25 cellular contexts compared by ENCODE assay signal in the genomic region with DNA sequence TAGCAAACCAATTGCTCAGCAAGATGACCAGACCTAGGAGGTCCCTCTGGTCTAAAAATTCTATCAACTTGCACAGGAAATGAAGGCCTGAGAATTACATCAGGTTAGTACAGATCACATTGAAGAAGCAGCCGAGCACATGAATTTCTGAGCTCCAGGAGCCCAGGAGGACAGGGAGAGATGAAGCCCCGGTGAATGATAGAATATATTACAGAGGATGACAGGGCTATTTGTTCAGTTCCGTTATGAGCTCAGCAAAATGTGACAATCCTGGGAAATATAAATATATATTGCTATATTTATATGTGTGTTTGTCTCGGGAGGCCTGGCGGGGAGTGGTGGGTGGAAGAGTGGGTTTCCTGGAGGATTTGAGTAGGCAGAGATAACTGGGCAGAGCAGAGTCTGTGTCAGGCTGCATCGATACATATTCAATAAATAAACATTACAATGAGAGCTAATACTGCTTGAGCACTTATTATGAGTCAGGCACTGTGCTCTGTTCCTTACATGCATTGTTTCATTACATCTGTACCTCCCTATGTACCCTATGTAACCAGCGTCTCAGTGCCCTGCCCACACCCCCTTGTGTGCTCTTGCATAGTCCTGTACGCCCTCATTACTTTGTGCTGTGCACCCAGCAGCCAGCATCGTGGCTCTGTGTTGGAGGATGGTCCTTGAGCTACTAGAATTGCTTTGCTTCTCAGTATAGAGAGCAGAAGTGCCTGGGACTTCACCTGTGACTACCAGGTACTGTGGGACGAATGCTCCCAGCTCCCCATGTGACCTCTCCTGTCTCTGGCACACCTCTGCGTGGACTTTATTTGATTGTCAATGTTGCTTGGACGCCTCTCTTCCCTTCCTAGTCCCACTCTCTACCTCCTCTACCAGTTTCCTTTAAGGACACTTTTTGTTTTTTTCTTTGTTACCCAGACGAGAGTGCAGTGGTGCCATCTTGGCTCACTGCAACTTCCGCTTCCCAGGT. TPM values are rescaled to one million over a fixed set of nuclear protein-coding genes. Genes with fewer than 3 reads are reported as not detected.
DNase-seq lines count a peak whose midpoint lies in the region; ATAC-seq, FAIRE-seq and TF ChIP-seq lines count a peak whose summit lies in the region.
"Had no signal": no experiment of that assay in that cellular context is flagged by ENCODE, and none has a peak within 500 bp of the region (broad histone marks: within the 10 kb centered on the region; RNA-seq: fewer than 3 reads in every experiment).

No MANE protein-coding gene starts in this region.

- FAIRE-seq in kidney (lab: Jason Lieb, UNC), result no peak

- peaks cover 19% of the 10 kb centered on the region for H3K27me3 Mint-ChIP-seq in CD4-positive, CD25-positive, alpha-beta regulatory T cell
- no peaks in the 10 kb centered on the region for H3K27me3 Mint-ChIP-seq in T-helper 17 cell
- H3K27me3 Mint-ChIP-seq: activated CD4-positive, alpha-beta memory T cell treated with anti-CD3 and anti-CD28 coated beads, Interleukin-2, amount 10 ng/mL, durations not matched to agents 7 days and 5 days; stimulated activated memory B cell treated with anti-CD40 and anti-IgM and Interleukin-4, amounts not matched to agents 10 μg/mL and 1 μg/mL and 100 μg/mL, for 72 hours had no signal

- H3K4me3 ChIP-seq in CD4-positive, CD25-positive, alpha-beta regulatory T cell (ENCODE audit: low read depth, low read length), result no peak overlapping the region
- H3K4me3 ChIP-seq in kidney (ENCODE audit: low read length in 2 of 2) (no peak overlapping the region), skeletal muscle satellite cell (ENCODE audit: low read length) (no peak overlapping the region), PC-9 (no peak overlapping the region), A673 (ENCODE audit: low read depth, low read length, poor library complexity, severe bottlenecking) (no peak overlapping the region)
- H3K4me3 ChIP-seq: SJCRH30, spleen had no signal

- H3K4me1 ChIP-seq in CD4-positive, CD25-positive, alpha-beta regulatory T cell (ENCODE audit: control insufficient read depth, insufficient read depth, low read length, poor library complexity, severe bottlenecking), result peaks cover 11% of the 10 kb centered on the region
- H3K4me1 ChIP-seq in kidney (ENCODE audit: control insufficient read depth in 1 of 2, insufficient read depth in 1 of 2, low read depth in 1 of 2, low read length in 2 of 2) (peaks cover 20 to 39% of the 10 kb centered on the region in 2 donors), skeletal muscle satellite cell (ENCODE audit: control insufficient read depth, insufficient read depth, low read length) (peaks cover 38% of the 10 kb centered on the region), PC-9 (replicated peaks; ENCODE audit: insufficient read depth) (no peaks in the 10 kb centered on the region), A673 (ENCODE audit: insufficient read depth, low read length, poor library complexity, severe bottlenecking) (no peaks in the 10 kb centered on the region)

- H3K4me2 ChIP-seq in skeletal muscle satellite cell (ENCODE audit: low read length) (no peak overlapping the region), PC-9 (no peak overlapping the region)
- H3K4me2 ChIP-seq: KMS-11 had no signal

- no peak overlapping the region for H3K9ac ChIP-seq in kidney (ENCODE audit: low read length in 2 of 2)
- H3K9ac ChIP-seq in skeletal muscle satellite cell (ENCODE audit: low read depth, low read length), result peak overlapping the region; percentile 35
- H3K9ac ChIP-seq: KMS-11 had no signal

- no peaks in the 10 kb centered on the region for H3F3A ChIP-seq in PC-9 (ENCODE audit: insufficient read depth, low read depth)

- intact Hi-C loops in kidney (cut with DNase I), result no loop called here
- intact Hi-C loops in PC-9 (cut with micrococcal nuclease; ENCODE audit: unreplicated experiment), result no loop called here
- intact Hi-C loops in A673 (cut with micrococcal nuclease; ENCODE audit: unreplicated experiment), result no loop called here

- peaks cover 16 to 36% (median 19%) of the 10 kb centered on the region in 4 donors for H3K4me1 Mint-ChIP-seq in CD4-positive, CD25-positive, alpha-beta regulatory T cell
- peaks cover 31% of the 10 kb centered on the region for H3K4me1 Mint-ChIP-seq in T-helper 17 cell

- CTCF ChIA-PET in PC-9 (lab: Charles Lee) (no interaction called here), A673 (lab: Charles Lee) (no interaction called here)

- no peaks in the 10 kb centered on the region for H3K79me2 ChIP-seq in PC-9 (ENCODE audit: low read depth)

- peak overlapping the region in 2 of 3 donors; percentile 73 to 78 for H3K27ac Mint-ChIP-seq in CD4-positive, CD25-positive, alpha-beta regulatory T cell
- peak overlapping the region; percentile 49 for H3K27ac Mint-ChIP-seq in T-helper 17 cell
- H3K27ac Mint-ChIP-seq: activated CD4-positive, alpha-beta memory T cell treated with anti-CD3 and anti-CD28 coated beads, Interleukin-2, amount 10 ng/mL, durations not matched to agents 7 days and 5 days; stimulated activated memory B cell treated with anti-CD40 and anti-IgM and Interleukin-4, amounts not matched to agents 10 μg/mL and 1 μg/mL and 100 μg/mL, for 72 hours had no signal

- no peak overlapping the region for H3K27ac ChIP-seq in CD4-positive, CD25-positive, alpha-beta regulatory T cell (ENCODE audit: insufficient read depth, low read length, poor library complexity, severe bottlenecking)
- H3K27ac ChIP-seq in kidney (ENCODE audit: low read depth in 2 of 2, low read length in 2 of 2), result peak overlapping the region; percentile 51 to 57
- H3K27ac ChIP-seq in PC-9, result no peak overlapping the region
- H3K27ac ChIP-seq in A673 (ENCODE audit: low read depth, low read length, poor library complexity, severe bottlenecking), result no peak overlapping the region
- H3K27ac ChIP-seq: KMS-11, neutrophil, SJCRH30 had no signal

- no peak overlapping the region for H2AFZ ChIP-seq in PC-9

- H3K9me3 Mint-ChIP-seq in CD4-positive, CD25-positive, alpha-beta regulatory T cell, result no peaks in the 10 kb centered on the region
- H3K9me3 Mint-ChIP-seq: activated CD4-positive, alpha-beta memory T cell treated with anti-CD3 and anti-CD28 coated beads, Interleukin-2, amount 10 ng/mL, durations not matched to agents 7 days and 5 days; stimulated activated memory B cell treated with anti-CD40 and anti-IgM and Interleukin-4, amounts not matched to agents 10 μg/mL and 1 μg/mL and 100 μg/mL, for 72 hours had no signal

- DNase-seq in CD4-positive, CD25-positive, alpha-beta regulatory T cell, result no peak
- DNase-seq in T-helper 17 cell, result no peak
- DNase-seq in kidney, result no peak
- no peak for DNase-seq in PC-9
- DNase-seq in A673 (ENCODE audit: low spot score), result no peak
- DNase-seq: activated CD4-positive, alpha-beta memory T cell treated with anti-CD3 and anti-CD28 coated beads, Interleukin-2, amount 10 ng/mL, durations not matched to agents 7 days and 5 days; activated CD4-positive, CD25-positive, alpha-beta regulatory T cell treated with anti-CD3 and anti-CD28 coated beads, Interleukin-2, amount 50 U/mL, for 72 hours; effector CD4-positive, alpha-beta T cell; erythroblast; foreskin melanocyte; islet precursor cell; mesendoderm; NCI-H2171; NCI-H510A treated with DMSO at 0.1 percent for 48 hours; SJCRH30; spleen; stimulated activated CD4-positive, alpha-beta T cell treated with anti-CD3 and anti-CD28 coated beads, Interleukin-2, amount 100 ng/mL, for 48 hours; T-helper 1 cell had no signal

- no peaks in the 10 kb centered on the region for H4K20me1 ChIP-seq in PC-9 (ENCODE audit: insufficient read depth)

- BruUV-seq in PC-9 (replicated peaks; lab: Mats Ljungman, UMichigan) (no TSS peak), A673 (replicated peaks; lab: Mats Ljungman, UMichigan) (no TSS peak)

- H3K4me3 Mint-ChIP-seq in CD4-positive, CD25-positive, alpha-beta regulatory T cell, result no peak overlapping the region
- H3K4me3 Mint-ChIP-seq in T-helper 17 cell, result no peak overlapping the region
- H3K4me3 Mint-ChIP-seq: activated CD4-positive, alpha-beta memory T cell treated with anti-CD3 and anti-CD28 coated beads, Interleukin-2, amount 10 ng/mL, durations not matched to agents 7 days and 5 days; stimulated activated memory B cell treated with anti-CD40 and anti-IgM and Interleukin-4, amounts not matched to agents 10 μg/mL and 1 μg/mL and 100 μg/mL, for 72 hours had no signal

- no peaks in the 10 kb centered on the region for H3K36me3 ChIP-seq in CD4-positive, CD25-positive, alpha-beta regulatory T cell (ENCODE audit: control insufficient read depth, insufficient read depth, low read length)
- H3K36me3 ChIP-seq in kidney (ENCODE audit: control insufficient read depth in 1 of 2, insufficient read depth in 2 of 2, low read length in 2 of 2) (no peaks in the 10 kb centered on the region), skeletal muscle satellite cell (ENCODE audit: insufficient read depth, low read length) (no peaks in the 10 kb centered on the region), PC-9 (ENCODE audit: low read depth) (no peaks in the 10 kb centered on the region), A673 (ENCODE audit: insufficient read depth, low read length, poor library complexity, severe bottlenecking) (no peaks in the 10 kb centered on the region)
- H3K36me3 ChIP-seq: neutrophil, SJCRH30, spleen had no signal

- H3K27me3 ChIP-seq in CD4-positive, CD25-positive, alpha-beta regulatory T cell (ENCODE audit: control insufficient read depth, insufficient read depth, low read length), result peaks cover 3% of the 10 kb centered on the region
- no peaks in the 10 kb centered on the region for H3K27me3 ChIP-seq in skeletal muscle satellite cell (ENCODE audit: control insufficient read depth, insufficient read depth, low read length)
- no peaks in the 10 kb centered on the region for H3K27me3 ChIP-seq in PC-9 (ENCODE audit: insufficient read depth, low read depth)
- H3K27me3 ChIP-seq in A673 (replicated peaks; ENCODE audit: insufficient read depth, low read depth, low read length, poor library complexity), result no peaks in the 10 kb centered on the region
- H3K27me3 ChIP-seq: neutrophil, SJCRH30, spleen had no signal

- no peaks in the 10 kb centered on the region for H3K36me3 Mint-ChIP-seq in CD4-positive, CD25-positive, alpha-beta regulatory T cell
- H3K36me3 Mint-ChIP-seq in T-helper 17 cell (ENCODE audit: low read depth), result peaks cover 2% of the 10 kb centered on the region
- H3K36me3 Mint-ChIP-seq: stimulated activated memory B cell treated with anti-CD40 and anti-IgM and Interleukin-4, amounts not matched to agents 10 μg/mL and 1 μg/mL and 100 μg/mL, for 72 hours had no signal

- POLR2A ChIA-PET in PC-9 (lab: Charles Lee; ENCODE audit: unreplicated experiment) (no interaction called here), A673 (lab: Charles Lee; ENCODE audit: low non-redundant PET) (no interaction called here)

- H3K9me2 ChIP-seq in PC-9 (ENCODE audit: insufficient read depth), result no peaks in the 10 kb centered on the region

- no peak for ATAC-seq in CD4-positive, CD25-positive, alpha-beta regulatory T cell (ENCODE audit: low read depth in 2 of 2)
- ATAC-seq in T-helper 17 cell (no peak), GM21619 (IDR thresholded peaks at IDR 0.05; ENCODE audit: unreplicated experiment) (no peak), GM21360 (IDR thresholded peaks at IDR 0.05; ENCODE audit: unreplicated experiment) (no peak)
- ATAC-seq: Panc1; stimulated activated memory B cell treated with anti-CD40 and anti-IgM and Interleukin-4, amounts not matched to agents 10 μg/mL and 1 μg/mL and 100 μg/mL, for 72 hours had no signal

- H3K9me3 ChIP-seq in CD4-positive, CD25-positive, alpha-beta regulatory T cell (ENCODE audit: control insufficient read depth in 2 of 2, low read length in 2 of 2), result no peaks in the 10 kb centered on the region
- no peaks in the 10 kb centered on the region for H3K9me3 ChIP-seq in T-helper 17 cell (ENCODE audit: control insufficient read depth, low read length, poor library complexity, severe bottlenecking)
- no peaks in the 10 kb centered on the region for H3K9me3 ChIP-seq in kidney (ENCODE audit: control insufficient read depth in 1 of 2, low read length in 2 of 2)
- H3K9me3 ChIP-seq in skeletal muscle satellite cell (replicated peaks; ENCODE audit: low read length), result no peaks in the 10 kb centered on the region
- H3K9me3 ChIP-seq in PC-9 (ENCODE audit: insufficient read depth, low read depth), result peaks cover 3% of the 10 kb centered on the region; the same call in 1 of the 2 replicates
- no peaks in the 10 kb centered on the region for H3K9me3 ChIP-seq in A673 (ENCODE audit: low read depth, low read length, poor library complexity, severe bottlenecking)
- H3K9me3 ChIP-seq: neutrophil, SJCRH30, spleen had no signal

- TF ChIP-seq CTCF in kidney (IDR thresholded peaks at IDR 0.05; ENCODE audit: borderline replicate concordance, extremely low read depth, insufficient read depth), result no peak
- no peak for TF ChIP-seq CTCF in PC-9 (conservative IDR thresholded peaks at IDR 0.05)
- TF ChIP-seq CTCF in A673 (conservative IDR thresholded peaks at IDR 0.05; ENCODE audit: low read depth, low read length), result no peak

RNA-seq across cellular contexts. Expression of gene KLF9, which starts 58.1 kb away (rescaled TPM):
- 86.7 TPM for total RNA-seq in CD4-positive, CD25-positive, alpha-beta regulatory T cell
- polyA plus RNA-seq in CD4-positive, CD25-positive, alpha-beta regulatory T cell, result 1 to 10 TPM; 1.4 to 3.7 (median 3.0) TPM
- total RNA-seq in T-helper 17 cell (10 to 100 TPM; 78.0 to 82.7 TPM), kidney (100 TPM), PC-9 (2021) (7.0 and 9.2 TPM in 2 replicates), A673 (2021) (0.34 and 1.0 TPM in 2 replicates)
- 23.5 TPM for polyA plus RNA-seq in kidney (ENCODE audit: insufficient read depth, low read depth, low replicate concordance)
- 33.7 and 34.1 TPM in 2 replicates for total RNA-seq in skeletal muscle satellite cell (2012; rRNA removed)

Comparison
In these comparisons a context has a peak if more than half of its experiments do, and no peak if none do; other contexts are left out.
1. H3K27ac ChIP-seq: peak in kidney (2 of 2); none in CD4-positive, CD25-positive, alpha-beta regulatory T cell (single experiment), PC-9 (single experiment) and A673 (single experiment).